ENCODE assay signal across 8 cellular contexts in the genomic region with DNA sequence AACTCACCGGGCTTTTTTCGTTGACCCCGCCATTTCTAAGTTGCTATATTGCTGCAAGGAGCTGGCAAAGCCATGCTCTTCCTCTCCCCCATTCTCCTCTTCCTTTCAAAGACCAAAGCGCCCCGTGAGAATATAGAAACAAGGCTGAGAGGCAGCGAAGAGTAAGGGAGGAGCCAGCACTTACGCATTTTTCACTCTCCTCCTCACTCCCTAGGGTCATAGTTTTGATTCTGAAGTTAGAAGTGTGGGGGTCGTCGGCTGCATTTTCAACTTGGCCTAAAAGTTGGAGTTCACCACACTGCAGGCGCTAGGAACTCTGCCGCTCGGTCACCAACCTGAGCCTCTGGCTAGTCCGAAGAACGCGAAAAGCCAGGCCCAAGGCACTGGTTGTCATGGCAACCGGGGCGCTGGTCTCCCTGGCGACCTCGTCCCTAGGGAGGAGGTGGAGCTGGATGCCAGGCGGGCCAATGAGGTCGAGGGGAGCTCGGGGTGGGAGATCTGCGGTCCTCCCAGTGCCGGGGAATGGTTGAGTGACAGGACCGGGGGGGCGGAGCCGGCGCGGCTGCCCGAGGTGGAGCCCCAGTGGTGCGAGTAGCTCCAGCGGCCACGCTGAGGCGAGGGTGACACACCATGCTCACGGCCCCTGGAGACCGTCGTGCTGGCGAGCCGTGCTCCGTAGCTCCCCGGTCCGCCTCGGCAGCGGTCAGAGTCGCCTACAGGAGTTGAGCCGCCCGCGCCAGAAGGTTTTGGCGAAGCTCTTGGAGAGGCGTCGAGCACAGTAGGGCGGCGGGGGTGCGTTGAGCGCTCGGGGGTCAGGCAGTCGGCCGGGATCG. TPM values are rescaled to one million over a fixed set of nuclear protein-coding genes. Genes with fewer than 3 reads are reported as not detected.
DNase-seq lines count a peak whose midpoint lies in the region; ATAC-seq and TF ChIP-seq lines count a peak whose summit lies in the region.

A gene with protein sequence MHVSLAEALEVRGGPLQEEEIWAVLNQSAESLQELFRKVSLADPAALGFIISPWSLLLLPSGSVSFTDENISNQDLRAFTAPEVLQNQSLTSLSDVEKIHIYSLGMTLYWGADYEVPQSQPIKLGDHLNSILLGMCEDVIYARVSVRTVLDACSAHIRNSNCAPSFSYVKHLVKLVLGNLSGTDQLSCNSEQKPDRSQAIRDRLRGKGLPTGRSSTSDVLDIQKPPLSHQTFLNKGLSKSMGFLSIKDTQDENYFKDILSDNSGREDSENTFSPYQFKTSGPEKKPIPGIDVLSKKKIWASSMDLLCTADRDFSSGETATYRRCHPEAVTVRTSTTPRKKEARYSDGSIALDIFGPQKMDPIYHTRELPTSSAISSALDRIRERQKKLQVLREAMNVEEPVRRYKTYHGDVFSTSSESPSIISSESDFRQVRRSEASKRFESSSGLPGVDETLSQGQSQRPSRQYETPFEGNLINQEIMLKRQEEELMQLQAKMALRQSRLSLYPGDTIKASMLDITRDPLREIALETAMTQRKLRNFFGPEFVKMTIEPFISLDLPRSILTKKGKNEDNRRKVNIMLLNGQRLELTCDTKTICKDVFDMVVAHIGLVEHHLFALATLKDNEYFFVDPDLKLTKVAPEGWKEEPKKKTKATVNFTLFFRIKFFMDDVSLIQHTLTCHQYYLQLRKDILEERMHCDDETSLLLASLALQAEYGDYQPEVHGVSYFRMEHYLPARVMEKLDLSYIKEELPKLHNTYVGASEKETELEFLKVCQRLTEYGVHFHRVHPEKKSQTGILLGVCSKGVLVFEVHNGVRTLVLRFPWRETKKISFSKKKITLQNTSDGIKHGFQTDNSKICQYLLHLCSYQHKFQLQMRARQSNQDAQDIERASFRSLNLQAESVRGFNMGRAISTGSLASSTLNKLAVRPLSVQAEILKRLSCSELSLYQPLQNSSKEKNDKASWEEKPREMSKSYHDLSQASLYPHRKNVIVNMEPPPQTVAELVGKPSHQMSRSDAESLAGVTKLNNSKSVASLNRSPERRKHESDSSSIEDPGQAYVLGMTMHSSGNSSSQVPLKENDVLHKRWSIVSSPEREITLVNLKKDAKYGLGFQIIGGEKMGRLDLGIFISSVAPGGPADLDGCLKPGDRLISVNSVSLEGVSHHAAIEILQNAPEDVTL (N-terminal part only) (plus strand): TSS at position 590 of the 833 bp plus-strand sequence. CDS start 40,942 bp downstream, outside the sequence.

- H3K4me3 Mint-ChIP-seq in activated CD4-positive, alpha-beta T cell treated with anti-CD3 and anti-CD28 coated beads, Interleukin-2, amount 10 ng/mL, durations not matched to agents 7 days and 5 days = peak within 1 kb of the TSS; percentile 69

- CTCF ChIA-PET in AG04449 (lab: Yijun Ruan, JAX) = interaction anchor here (1.2 to 4.3 kb wide), 3 partner anchors 12 to 301 kb away, joined by 3 to 41 read pairs (median 3); no protein-coding TSS in a partner anchor
- CTCF ChIA-PET in activated CD4-positive, alpha-beta T cell treated with anti-CD3 and anti-CD28 coated beads, Interleukin-2, amount 10 ng/mL, durations not matched to agents 7 days and 5 days (lab: Charles Lee) = interaction anchor here (1.2 kb wide), 1 partner anchor 55 kb away, joined by 4 read pairs; no protein-coding TSS in a partner anchor

- intact Hi-C loops in left lung (cut with DNase I) = no loop called here

- no peaks in the 10 kb centered on the region for H3K9me3 Mint-ChIP-seq in activated CD4-positive, alpha-beta T cell treated with anti-CD3 and anti-CD28 coated beads, Interleukin-2, amount 10 ng/mL, durations not matched to agents 7 days and 5 days

- peaks cover 49% of the 10 kb centered on the region for H3K27me3 Mint-ChIP-seq in activated CD4-positive, alpha-beta T cell treated with anti-CD3 and anti-CD28 coated beads, Interleukin-2, amount 10 ng/mL, durations not matched to agents 7 days and 5 days

- TF ChIP-seq CTCF in AG04449 (IDR thresholded peaks at IDR 0.05; ENCODE audit: insufficient read depth, low read length, missing control alignments) = no peak
- no peak for TF ChIP-seq CTCF in left lung (IDR thresholded peaks at IDR 0.05)

- H3K4me3 ChIP-seq in AG04449 (ENCODE audit: low read depth, low read length) (peak within 1 kb of the TSS; percentile 88), left lung (peak within 1 kb of the TSS; percentile 58 to 62)

- peaks cover 0 to 43% of the 10 kb centered on the region in 2 donors for H3K27me3 ChIP-seq in left lung

- peaks cover 0 to 15% of the 10 kb centered on the region in 2 donors for H3K4me1 ChIP-seq in left lung

- ATAC-seq in GM18907 (IDR thresholded peaks at IDR 0.05; ENCODE audit: unreplicated experiment) = peak; percentile 99
- peak; percentile 98 for ATAC-seq in HG03135 (IDR thresholded peaks at IDR 0.05; ENCODE audit: unreplicated experiment)
- ATAC-seq in left lung = peak; percentile 96

- peak within 1 kb of the TSS; percentile 25 for H3K27ac Mint-ChIP-seq in activated CD4-positive, alpha-beta T cell treated with anti-CD3 and anti-CD28 coated beads, Interleukin-2, amount 10 ng/mL, durations not matched to agents 7 days and 5 days

- peaks cover 14% of the 10 kb centered on the region for H3K4me1 Mint-ChIP-seq in activated CD4-positive, alpha-beta T cell treated with anti-CD3 and anti-CD28 coated beads, Interleukin-2, amount 10 ng/mL, durations not matched to agents 7 days and 5 days

- no peaks in the 10 kb centered on the region for H3K9me3 ChIP-seq in left lung

- DNase-seq in AG04449 (ENCODE audit: low read depth, low spot score) (peak; percentile 89), NCI-H446 (lab: John Stamatoyannopoulos, UW) (peak; percentile 13 to 79), dermis microvascular lymphatic vessel endothelial cell (ENCODE audit: low read depth in 2 of 2) (peak; percentile 14 to 65), left lung (peak; percentile 97 to 98)
- DNase-seq in activated CD4-positive, alpha-beta T cell treated with anti-CD3 and anti-CD28 coated beads, Interleukin-2, amount 10 ng/mL, durations not matched to agents 7 days and 5 days = peak; percentile 51
- peak; percentile 66 for DNase-seq in stimulated activated CD4-positive, alpha-beta T cell treated with anti-CD3 and anti-CD28 coated beads, Interleukin-1b, Interleukin-23, amount 100 ng/mL, for 48 hours

- H3K36me3 Mint-ChIP-seq in activated CD4-positive, alpha-beta T cell treated with anti-CD3 and anti-CD28 coated beads, Interleukin-2, amount 10 ng/mL, durations not matched to agents 7 days and 5 days (ENCODE audit: low read depth) = no peaks in the 10 kb centered on the region

- no peaks in the 10 kb centered on the region for H3K36me3 ChIP-seq in left lung

- POLR2A ChIA-PET in AG04449 (lab: Yijun Ruan, JAX) = interaction anchor here (0.7 to 2.7 kb wide), 6 partner anchors 10 to 299 kb away, joined by 3 to 10 read pairs (median 4); no protein-coding TSS in a partner anchor
- POLR2A ChIA-PET in activated CD4-positive, alpha-beta T cell treated with anti-CD3 and anti-CD28 coated beads, Interleukin-2, amount 10 ng/mL, durations not matched to agents 7 days and 5 days (lab: Charles Lee) = no interaction called here

- peak within 1 kb of the TSS; percentile 86 to 89 for H3K27ac ChIP-seq in left lung

RNA-seq across cellular contexts. Expression of the gene that starts here (rescaled TPM):
- total RNA-seq in activated CD4-positive, alpha-beta T cell treated with anti-CD3 and anti-CD28 coated beads, Interleukin-2, amount 10 ng/mL, durations not matched to agents 7 days and 5 days = 1 to 10 TPM; 2.0 to 2.6 TPM
- total RNA-seq in dermis microvascular lymphatic vessel endothelial cell = under 0.01 TPM in 2 replicates
- total RNA-seq in left lung = 10 to 100 TPM; 59.0 to 64.0 TPM

Comparison
In these comparisons a context has a peak if more than half of its experiments do, and no peak if none do; other contexts are left out.
1. Peak in every context shown above with its lines: DNase-seq, ATAC-seq, H3K4me3 ChIP-seq and H3K27ac ChIP-seq.
2. RNA of the gene that starts here (total RNA-seq): 59.0 to 64.0 TPM in left lung; 2.0 to 2.6 TPM in activated CD4-positive, alpha-beta T cell treated with anti-CD3 and anti-CD28 coated beads, Interleukin-2, amount 10 ng/mL, durations not matched to agents 7 days and 5 days and under 0.01 TPM in dermis microvascular lymphatic vessel endothelial cell; every median in the first group is over 10 times any median in the second.
3. Peak in DNase-seq in dermis microvascular lymphatic vessel endothelial cell; RNA of the gene not detected or under 1 TPM.
4. DNase-seq: peak in every context shown above with its lines; median percentile 98 in left lung; 89 in AG04449; 66 in stimulated activated CD4-positive, alpha-beta T cell treated with anti-CD3 and anti-CD28 coated beads, Interleukin-1b, Interleukin-23, amount 100 ng/mL, for 48 hours; 51 in activated CD4-positive, alpha-beta T cell treated with anti-CD3 and anti-CD28 coated beads, Interleukin-2, amount 10 ng/mL, durations not matched to agents 7 days and 5 days; 46 in NCI-H446; 40 in dermis microvascular lymphatic vessel endothelial cell.